18 cellular contexts compared by ENCODE assay signal in the genomic region with DNA sequence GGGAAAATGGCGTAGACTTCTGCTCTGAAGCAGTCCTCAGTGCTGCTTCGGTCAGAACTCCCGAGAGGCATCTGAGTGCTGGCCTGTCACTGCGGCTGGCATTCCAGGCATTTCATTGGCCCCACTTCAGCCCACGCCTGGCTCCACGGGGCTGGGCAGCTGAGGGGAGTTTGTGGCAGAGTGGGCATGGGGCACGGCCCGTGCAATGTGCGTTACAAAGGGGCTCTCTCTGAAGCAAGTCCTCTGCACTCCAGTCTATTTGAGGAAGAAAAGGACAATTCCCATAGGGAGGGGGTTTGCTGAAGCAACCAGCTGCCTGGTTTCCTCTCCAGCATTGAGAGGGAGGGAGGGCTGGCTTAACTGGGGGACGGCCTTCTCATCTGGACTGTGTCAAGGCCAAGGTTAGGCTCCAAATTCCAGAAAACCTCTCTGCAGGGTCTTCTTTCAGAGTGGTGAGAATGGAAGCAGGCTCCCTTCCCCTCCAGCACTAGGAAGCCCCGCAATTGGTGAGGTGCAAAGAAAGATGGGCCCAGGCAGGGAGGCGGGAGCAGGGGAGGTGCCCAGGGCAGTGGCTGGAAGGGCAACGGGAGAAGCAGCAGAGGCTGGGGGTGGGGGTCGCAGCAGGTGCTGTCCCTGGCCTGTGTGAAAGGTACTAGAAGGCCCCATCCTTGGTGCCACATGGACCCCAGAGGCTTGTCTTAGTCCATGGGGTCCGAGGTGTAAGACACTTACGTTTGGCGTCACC. TPM values are rescaled to one million over a fixed set of nuclear protein-coding genes. Genes with fewer than 3 reads are reported as not detected.
A peak's percentile ranks its signal among the peaks of the same experiment; 100 is the strongest.
DNase-seq lines count a peak whose midpoint lies in the region; ATAC-seq and TF ChIP-seq lines count a peak whose summit lies in the region.
"Had no signal": no experiment of that assay in that cellular context is flagged by ENCODE, and none has a peak within 500 bp of the region (broad histone marks: within the 10 kb centered on the region; RNA-seq: fewer than 3 reads in every experiment).

No MANE protein-coding gene starts in this region.

- no peak overlapping the region for H3K9ac ChIP-seq in trophoblast cell (ENCODE audit: low read length)

- H3K27ac ChIP-seq in gastrocnemius medialis = peak overlapping the region; percentile 65 to 75 (median 71)
- H3K27ac ChIP-seq in trophoblast cell (ENCODE audit: low read depth, low read length) = no peak overlapping the region

- H3K9me3 ChIP-seq in gastrocnemius medialis (no peaks in the 10 kb centered on the region), trophoblast cell (ENCODE audit: insufficient read depth, low read depth, low read length) (no peaks in the 10 kb centered on the region)

- no peak for TF ChIP-seq CTCF in brain (conservative IDR thresholded peaks at IDR 0.05)
- TF ChIP-seq CTCF in gastrocnemius medialis (IDR thresholded peaks at IDR 0.05 in 4 of 5, conservative IDR thresholded peaks at IDR 0.05 in 1 of 5) = no peak

- no peak overlapping the region for H2BK12ac ChIP-seq in trophoblast cell (ENCODE audit: low read length)

- H3K4me2 ChIP-seq in trophoblast cell (ENCODE audit: low read length) = no peak overlapping the region

- H3K4me1 ChIP-seq in gastrocnemius medialis (peaks cover 11% of the 10 kb centered on the region in 2 donors), trophoblast cell (ENCODE audit: control insufficient read depth in 1 of 2, insufficient read depth in 2 of 2, low read length in 2 of 2) (peaks cover 4 to 7% of the 10 kb centered on the region in 2 experiments)

- ATAC-seq in gastrocnemius medialis = peak in 1 of 2 donors; percentile 35
- ATAC-seq: activated T-helper 17 cell treated with anti-CD3 and anti-CD28 coated beads, Interleukin-2, amount 50 U/mL, for 72 hours; esophagus mucosa; HCT116; left colon; naive thymus-derived CD4-positive, alpha-beta T cell; Panc1 had no signal

- H2BK120ac ChIP-seq in trophoblast cell (ENCODE audit: insufficient read depth, low read length, poor library complexity) = no peak overlapping the region

- H3K79me1 ChIP-seq in trophoblast cell (ENCODE audit: low read length) = no peaks in the 10 kb centered on the region

- H2AK5ac ChIP-seq in trophoblast cell (ENCODE audit: low read length) = no peak overlapping the region

- H4K91ac ChIP-seq in trophoblast cell (ENCODE audit: low read depth, low read length) = no peak overlapping the region

- no peak overlapping the region for H2BK5ac ChIP-seq in trophoblast cell (ENCODE audit: low read depth, low read length, poor library complexity)

- no peak overlapping the region for H4K8ac ChIP-seq in trophoblast cell (ENCODE audit: low read depth, low read length)

- peak overlapping the region in 1 of 4 donors; percentile 32 for H3K4me3 ChIP-seq in gastrocnemius medialis
- no peak overlapping the region for H3K4me3 ChIP-seq in trophoblast cell (ENCODE audit: low read depth, low read length)

- H3K9me3 Mint-ChIP-seq in brain = no peaks in the 10 kb centered on the region
- H3K9me3 Mint-ChIP-seq: activated T-helper 17 cell treated with anti-CD3 and anti-CD28 coated beads, Interleukin-2, amount 50 U/mL, for 72 hours; naive thymus-derived CD4-positive, alpha-beta T cell had no signal

- DNase-seq in AG08396 (ENCODE audit: low spot score) (peak; percentile 31), islet precursor cell (peak; percentile 57), gastrocnemius medialis (no peak), trophoblast cell (no peak), Ammon's horn (ENCODE audit: low spot score) (no peak), pons (ENCODE audit: low spot score) (no peak)
- DNase-seq in NK-92 treated with Interleukin-12 subunit alpha and Interleukin-12 subunit beta, amount 100 ng/mL, for 24 hours (lab: John Stamatoyannopoulos, UW) = no peak
- DNase-seq: GF-D8; left colon; MV-4-11; naive thymus-derived CD4-positive, alpha-beta T cell; NCI-H774; stimulated activated CD4-positive, alpha-beta T cell treated with anti-CD3 and anti-CD28 coated beads, Interleukin-4, amount 100 ng/mL, for 1 hour had no signal

- H3K4me3 Mint-ChIP-seq in brain = no peak overlapping the region
- H3K4me3 Mint-ChIP-seq: activated T-helper 17 cell treated with anti-CD3 and anti-CD28 coated beads, Interleukin-2, amount 50 U/mL, for 72 hours; naive thymus-derived CD4-positive, alpha-beta T cell had no signal

- H3K36me3 ChIP-seq in gastrocnemius medialis = no peaks in the 10 kb centered on the region
- H3K36me3 ChIP-seq in trophoblast cell (ENCODE audit: control insufficient read depth in 1 of 2, insufficient read depth in 2 of 2, low read length in 2 of 2) = peaks cover 22 to 25% of the 10 kb centered on the region in 2 experiments

- no peak for TF ChIP-seq POLR2A in gastrocnemius medialis (IDR thresholded peaks at IDR 0.05)

- no CpG with 5 or more reads among the region's 17 CpGs for WGBS in trophoblast cell (ENCODE audit: extremely low coverage, insufficient coverage, insufficient read length)

- no peak overlapping the region for H3K4ac ChIP-seq in trophoblast cell (ENCODE audit: low read depth, low read length)

- intact Hi-C loops in gastrocnemius medialis (cut with DNase I; ENCODE audit: low total_unique reads) = loop anchor here (5.0 kb wide), 1 partner anchor 53 kb away; no protein-coding TSS in a partner anchor

- in situ Hi-C loops in gastrocnemius medialis (cut with MboI; ENCODE audit: low sequenced_read_pairs in 4 of 4) = loop anchor here in 2 of 4 donors (10.0 to 25.0 kb wide), 2 partner anchors 45 to 337 kb away; no protein-coding TSS in a partner anchor

- H3K79me2 ChIP-seq in trophoblast cell (ENCODE audit: control insufficient read depth, insufficient read depth, low read length, poor library complexity) = no peaks in the 10 kb centered on the region

- no peak overlapping the region for H2AFZ ChIP-seq in trophoblast cell (ENCODE audit: insufficient read depth, low read length, poor library complexity)

- no peak overlapping the region for H4K12ac ChIP-seq in trophoblast cell (ENCODE audit: low read depth, low read length)

- H3K27ac Mint-ChIP-seq in brain = peak overlapping the region in 4 of 5 experiments; percentile 21 to 92 (median 80)
- H3K27ac Mint-ChIP-seq: activated T-helper 17 cell treated with anti-CD3 and anti-CD28 coated beads, Interleukin-2, amount 50 U/mL, for 72 hours; naive thymus-derived CD4-positive, alpha-beta T cell had no signal

- no peaks in the 10 kb centered on the region for H3K27me3 Mint-ChIP-seq in brain
- H3K27me3 Mint-ChIP-seq: activated T-helper 17 cell treated with anti-CD3 and anti-CD28 coated beads, Interleukin-2, amount 50 U/mL, for 72 hours; naive thymus-derived CD4-positive, alpha-beta T cell had no signal

- no peak overlapping the region for H3K18ac ChIP-seq in trophoblast cell (ENCODE audit: low read length)

- H3K27me3 ChIP-seq in gastrocnemius medialis (no peaks in the 10 kb centered on the region), trophoblast cell (ENCODE audit: insufficient read depth, low read length) (no peaks in the 10 kb centered on the region)

- H3K23ac ChIP-seq in trophoblast cell (ENCODE audit: low read length) = no peak overlapping the region

- peaks cover 7% of the 10 kb centered on the region for H3K36me3 Mint-ChIP-seq in brain

- peaks cover 38% of the 10 kb centered on the region for H3K4me1 Mint-ChIP-seq in brain
- H3K4me1 Mint-ChIP-seq: activated T-helper 17 cell treated with anti-CD3 and anti-CD28 coated beads, Interleukin-2, amount 50 U/mL, for 72 hours; naive thymus-derived CD4-positive, alpha-beta T cell had no signal

- no peak overlapping the region for H3K14ac ChIP-seq in trophoblast cell (ENCODE audit: low read length)

RNA-seq across cellular contexts. Expression of gene GPR157, which starts 21.1 kb away (rescaled TPM):
- 0.15 TPM for polyA plus RNA-seq in brain (ENCODE audit: insufficient read depth, low read depth, low replicate concordance)
- total RNA-seq in gastrocnemius medialis = 10 to 100 TPM; 12.9 to 38.1 (median 18.9) TPM
- 24.0 and 27.8 TPM in 2 replicates for polyA plus RNA-seq in trophoblast cell (2013)

Comparison
In these comparisons a context has a peak if more than half of its experiments do, and no peak if none do; other contexts are left out.
1. DNase-seq: peak in AG08396 (single experiment) and islet precursor cell (single experiment); none in gastrocnemius medialis (0 of 2), trophoblast cell (0 of 2), Ammon's horn (single experiment), pons (single experiment) and NK-92 treated with Interleukin-12 subunit alpha and Interleukin-12 subunit beta, amount 100 ng/mL, for 24 hours (single experiment).